18 cellular contexts compared by ENCODE assay signal in genomic region chr14:88625671-88626070, GRCh38.
"Had no signal": no experiment of that assay in that cellular context is flagged by ENCODE, and none has a peak within 500 bp of the region (broad histone marks: within the 10 kb centered on the region; RNA-seq: fewer than 3 reads in every experiment).

No MANE protein-coding gene starts in this region.

- H3K27ac Mint-ChIP-seq: naive B cell had no signal

- H3K4me1 Mint-ChIP-seq: naive B cell had no signal

- H3K9me3 Mint-ChIP-seq: mesothelial cell of epicardium, naive B cell had no signal

- H3K27ac ChIP-seq: coronary artery, dorsolateral prefrontal cortex, esophagus muscularis mucosa, foreskin keratinocyte, gastroesophageal sphincter, heart left ventricle, left lung, lower lobe of right lung had no signal

- H3K27me3 ChIP-seq: dorsolateral prefrontal cortex, esophagus muscularis mucosa, foreskin keratinocyte, gastroesophageal sphincter, heart left ventricle, left lung had no signal

- H3K4me3 ChIP-seq: coronary artery, dorsolateral prefrontal cortex, esophagus muscularis mucosa, gastroesophageal sphincter, heart left ventricle, left lung, lower lobe of right lung, mucosa of descending colon had no signal

- H3K4me3 Mint-ChIP-seq: mesothelial cell of epicardium, naive B cell had no signal

- H3K27me3 Mint-ChIP-seq: naive B cell had no signal

- DNase-seq: dermis blood vessel endothelial cell; dorsolateral prefrontal cortex; effector CD4-positive, alpha-beta T cell; effector memory CD4-positive, alpha-beta T cell; foreskin keratinocyte; heart left ventricle; hippocampal formation; left cardiac atrium; left lung; left ventricle myocardium superior; lower lobe of right lung; mesenchymal stem cell; mucosa of descending colon; naive B cell had no signal

- H3K4me1 ChIP-seq: esophagus muscularis mucosa, foreskin keratinocyte, gastroesophageal sphincter, heart left ventricle, left lung, lower lobe of right lung had no signal

- H3K9me3 ChIP-seq: esophagus muscularis mucosa, gastroesophageal sphincter, heart left ventricle, left lung, lower lobe of right lung, mucosa of descending colon had no signal

- H3K36me3 ChIP-seq: heart left ventricle, left lung, lower lobe of right lung had no signal

- ATAC-seq: foreskin keratinocyte, gastroesophageal sphincter, heart left ventricle, left cardiac atrium, left lung, left ventricle myocardium superior, lower lobe of right lung, mucosa of descending colon had no signal
